Comparison of ENCODE assay signal across 25 cellular contexts in the genomic region with DNA sequence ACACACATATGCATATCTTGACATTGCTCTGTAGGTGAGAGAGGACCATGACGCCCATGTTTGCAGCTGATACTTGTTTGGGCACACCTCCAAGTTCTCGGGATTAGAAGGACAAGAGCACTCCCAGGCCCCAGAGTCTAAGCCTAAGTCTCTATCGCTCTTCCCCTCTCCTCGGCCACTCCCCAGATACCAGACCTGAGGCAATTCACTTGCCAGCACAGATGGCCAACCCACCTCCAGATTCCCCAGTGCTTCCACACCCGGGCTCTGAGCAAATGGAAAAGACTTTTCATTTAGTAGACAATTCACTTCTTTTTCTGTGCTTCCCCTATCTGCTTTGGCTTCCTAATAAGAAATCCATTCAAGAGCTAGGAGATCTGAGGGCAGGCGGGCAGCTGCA. TPM values are rescaled to one million over a fixed set of nuclear protein-coding genes. Genes with fewer than 3 reads are reported as not detected.
DNase-seq lines count a peak whose midpoint lies in the region; ATAC-seq and TF ChIP-seq lines count a peak whose summit lies in the region.
"Had no signal": no experiment of that assay in that cellular context is flagged by ENCODE, and none has a peak within 500 bp of the region (broad histone marks: within the 10 kb centered on the region; RNA-seq: fewer than 3 reads in every experiment).

No MANE protein-coding gene starts in this region.

- CTCF ChIA-PET in mammary epithelial cell (lab: Charles Lee; ENCODE audit: low non-redundant PET) = no interaction called here

- DNase-seq in mammary epithelial cell (no peak), breast epithelium (ENCODE audit: low spot score in 2 of 2) (no peak), NCI-H82 (lab: John Stamatoyannopoulos, UW) (peak; percentile 90), epithelial cell of esophagus (ENCODE audit: low read depth) (peak; percentile 43), ACHN (no peak), dermis blood vessel endothelial cell (no peak)
- DNase-seq: 8988T; Calu3; DMS53; HCEC 1CT; MV-4-11; NCI-H1105; NCI-H1436 treated with DMSO at 0.1 percent for 48 hours; NCI-H187 treated with DMSO at 0.1 percent for 48 hours; NCI-H2107; NCI-H446 treated with DMSO at 0.1 percent for 48 hours; NCI-H69; NK-92 treated with Interleukin-12 subunit alpha and Interleukin-12 subunit beta, amount 100 ng/mL, for 24 hours; PC-3 had no signal

- H3K4me2 ChIP-seq in mammary epithelial cell (ENCODE audit: insufficient read depth, low read depth, low read length) = no peak overlapping the region

- no peak overlapping the region for H3K9ac ChIP-seq in mammary epithelial cell (ENCODE audit: insufficient read depth, low read length)

- no peak for TF ChIP-seq CTCF in mammary epithelial cell (conservative IDR thresholded peaks at IDR 0.05 in 1 of 2, IDR thresholded peaks at IDR 0.05 in 1 of 2; ENCODE audit: extremely low read depth in 1 of 2, insufficient read depth in 1 of 2, low read depth in 1 of 2, low read length in 2 of 2)
- no peak for TF ChIP-seq CTCF in breast epithelium (IDR thresholded peaks at IDR 0.05)
- no peak for TF ChIP-seq CTCF in epithelial cell of esophagus (IDR thresholded peaks at IDR 0.05; ENCODE audit: insufficient read depth, low read depth, low read length, missing control alignments)

- H4K20me1 ChIP-seq in mammary epithelial cell (ENCODE audit: insufficient read depth, low read length) = no peaks in the 10 kb centered on the region

- 63% methylated on average over 6 of the region's 6 CpGs for WGBS in mammary epithelial cell (ENCODE audit: low coverage, missing lambda C conversion rate)

- no peak overlapping the region for H3K27ac ChIP-seq in mammary epithelial cell (ENCODE audit: insufficient read depth, low read depth, low read length)
- H3K27ac ChIP-seq in breast epithelium = peak overlapping the region in 1 of 2 donors; percentile 7
- peak overlapping the region; percentile 27 for H3K27ac ChIP-seq in temporal lobe (ENCODE audit: low read depth, low read length)

- H3K36me3 ChIP-seq in mammary epithelial cell (ENCODE audit: insufficient read depth, low read length) = no peaks in the 10 kb centered on the region
- H3K36me3 ChIP-seq in breast epithelium = no peaks in the 10 kb centered on the region

- in situ Hi-C loops in mammary epithelial cell (cut with MboI; ENCODE audit: low sequenced_read_pairs in 2 of 2) = no loop called here
- in situ Hi-C loops in ACHN (cut with HindIII; ENCODE audit: low pct_ligation_motif_present, low pct_unique_long_range_greater_than_20kb, low sequenced_read_pairs) = no loop called here

- H3K9me3 ChIP-seq in mammary epithelial cell (replicated peaks; ENCODE audit: insufficient read depth, low read length) = no peaks in the 10 kb centered on the region
- no peaks in the 10 kb centered on the region for H3K9me3 ChIP-seq in breast epithelium

- no peak overlapping the region for H2AFZ ChIP-seq in mammary epithelial cell (ENCODE audit: low read depth, low read length)

- ATAC-seq in HG03457 (IDR thresholded peaks at IDR 0.05; ENCODE audit: unreplicated experiment) = no peak
- ATAC-seq: PC-3, SK-N-SH treated with all-trans-retinoic acid at 6 μM for 48 hours had no signal

- H3K4me3 ChIP-seq in mammary epithelial cell (replicated peaks in 1 of 3; ENCODE audit: insufficient read depth in 1 of 3, low read depth in 2 of 3, low read length in 3 of 3) = no peak overlapping the region
- H3K4me3 ChIP-seq in breast epithelium = no peak overlapping the region
- H3K4me3 ChIP-seq in epithelial cell of esophagus (ENCODE audit: low read length) = no peak overlapping the region

- H3K4me1 ChIP-seq in mammary epithelial cell (ENCODE audit: insufficient read depth, low read length) (peaks cover 26% of the 10 kb centered on the region), breast epithelium (no peaks in the 10 kb centered on the region)

- intact Hi-C loops in mammary epithelial cell (cut with micrococcal nuclease) = no loop called here
- intact Hi-C loops in breast epithelium (cut with DNase I; ENCODE audit: low total_unique reads) = no loop called here

- no peaks in the 10 kb centered on the region for H3K27me3 ChIP-seq in mammary epithelial cell (ENCODE audit: insufficient read depth, low read length)
- H3K27me3 ChIP-seq in breast epithelium = no peaks in the 10 kb centered on the region

- no peak for TF ChIP-seq POLR2A in breast epithelium (IDR thresholded peaks at IDR 0.05)

- no peaks in the 10 kb centered on the region for H3K79me2 ChIP-seq in mammary epithelial cell (ENCODE audit: insufficient read depth, low read length)

- BruUV-seq in mammary epithelial cell (replicated peaks; lab: Mats Ljungman, UMichigan) = TSS peak; percentile 24

- dilution Hi-C loops in mammary epithelial cell (cut with HindIII; ENCODE audit: low sequenced_read_pairs) = loop anchor here (5.0 kb wide), 1 partner anchor 65 kb away; no protein-coding TSS in a partner anchor

RNA-seq across cellular contexts. Expression of a gene that starts 32.9 kb away (rescaled TPM):
- 10 to 100 TPM; 39.4 to 53.3 TPM for total RNA-seq in mammary epithelial cell
- polyA plus RNA-seq in mammary epithelial cell = 12.3 TPM
- 9.6 TPM for polyA minus RNA-seq in mammary epithelial cell
- total RNA-seq in breast epithelium = 10 to 100 TPM in 1 of 3 donors, 1 to 10 TPM in 2; 2.7 to 10.1 (median 9.2) TPM
- 7.1 TPM for total RNA-seq in temporal lobe
- 6.0 and 7.8 TPM in 2 replicates for total RNA-seq in dermis blood vessel endothelial cell
- total RNA-seq: HT-29 had no signal

RNA-seq across cellular contexts. Expression of a gene that starts 49.5 kb away (rescaled TPM):
- total RNA-seq in mammary epithelial cell (under 1 TPM; 0.17 to 0.47 TPM), breast epithelium (under 1 TPM; 0.16 to 0.44 (median 0.33) TPM), temporal lobe (0.98 TPM), dermis blood vessel endothelial cell (0.05 TPM in 1 of 2 replicates, not detected in the other)
- 0.20 TPM for polyA plus RNA-seq in mammary epithelial cell
- polyA minus RNA-seq in mammary epithelial cell = 3.2 TPM
- total RNA-seq: HT-29, MCF 10A, PC-3 had no signal
- polyA plus RNA-seq: H1 had no signal

Comparison
In these comparisons a context has a peak if more than half of its experiments do, and no peak if none do; other contexts are left out.
1. DNase-seq: peak in NCI-H82 (single experiment) and epithelial cell of esophagus (single experiment); none in mammary epithelial cell (single experiment), breast epithelium (0 of 2), ACHN (single experiment) and dermis blood vessel endothelial cell (single experiment).